8 cellular contexts compared by ENCODE assay signal in genomic region chr2:149330127-149331022, GRCh38. TPM values are rescaled to one million over a fixed set of nuclear protein-coding genes. Genes with fewer than 3 reads are reported as not detected.
DNase-seq lines count a peak whose midpoint lies in the region; ATAC-seq and TF ChIP-seq lines count a peak whose summit lies in the region.

Gene LYPD6 (plus strand): TSS chr2:149330587. CDS start chr2:149437709, 107,122 bp downstream.

- ATAC-seq in HG02798 (IDR thresholded peaks at IDR 0.05; ENCODE audit: poor library complexity, unreplicated experiment) (peak; percentile 93), Right ventricle myocardium superior (ENCODE audit: poor library complexity) (peak; percentile 100), GM18873 (IDR thresholded peaks at IDR 0.05; ENCODE audit: low FRiP score, unreplicated experiment) (no peak)
- peak; percentile 24 for ATAC-seq in activated CD8-positive, alpha-beta T cell treated with anti-CD3 and anti-CD28 coated beads for 36 hours

- peak; percentile 43 for DNase-seq in SIG-M5 treated with dmso at 0.1 percent for 504 hours (lab: John Stamatoyannopoulos, UW; ENCODE audit: unreplicated experiment)
- DNase-seq in SIG-M5 (lab: John Stamatoyannopoulos, UW) = no peak
- peak; percentile 42 for DNase-seq in NCI-H2029 treated with DMSO at 0.1 percent for 48 hours (lab: John Stamatoyannopoulos, UW)
- no peak for DNase-seq in activated CD8-positive, alpha-beta T cell treated with anti-CD3 and anti-CD28 coated beads for 36 hours
- peak; percentile 83 for DNase-seq in Right ventricle myocardium superior
- peak; percentile 6 for DNase-seq in non-pigmented ciliary epithelial cell (ENCODE audit: low read depth)

- no peaks in the 10 kb centered on the region for H3K4me1 Mint-ChIP-seq in activated CD8-positive, alpha-beta T cell treated with anti-CD3 and anti-CD28 coated beads for 36 hours (ENCODE audit: low read depth)

- H3K36me3 Mint-ChIP-seq in activated CD8-positive, alpha-beta T cell treated with anti-CD3 and anti-CD28 coated beads for 36 hours (ENCODE audit: low read depth) = no peaks in the 10 kb centered on the region

- peak within 1 kb of the TSS; percentile 20 for H3K4me3 Mint-ChIP-seq in activated CD8-positive, alpha-beta T cell treated with anti-CD3 and anti-CD28 coated beads for 36 hours

- POLR2A ChIA-PET in activated CD8-positive, alpha-beta T cell treated with anti-CD3 and anti-CD28 coated beads for 36 hours (lab: Charles Lee) = no interaction called here

- TF ChIP-seq CTCF in activated CD8-positive, alpha-beta T cell treated with anti-CD3 and anti-CD28 coated beads for 36 hours (IDR thresholded peaks at IDR 0.05) = no peak

- intact Hi-C loops in activated CD8-positive, alpha-beta T cell treated with anti-CD3 and anti-CD28 coated beads for 36 hours (cut with micrococcal nuclease) = no loop called here
- intact Hi-C loops in Right ventricle myocardium superior (cut with DNase I) = no loop called here

- H3K27me3 Mint-ChIP-seq in activated CD8-positive, alpha-beta T cell treated with anti-CD3 and anti-CD28 coated beads for 36 hours = peaks cover 48% of the 10 kb centered on the region

- no peaks in the 10 kb centered on the region for H3K9me3 Mint-ChIP-seq in activated CD8-positive, alpha-beta T cell treated with anti-CD3 and anti-CD28 coated beads for 36 hours

- CTCF ChIA-PET in activated CD8-positive, alpha-beta T cell treated with anti-CD3 and anti-CD28 coated beads for 36 hours (lab: Charles Lee) = interaction anchor here (0.7 kb wide), 1 partner anchor 231 kb away, joined by 3 read pairs; no protein-coding TSS in a partner anchor

- no peak within 1 kb of the TSS for H3K27ac Mint-ChIP-seq in activated CD8-positive, alpha-beta T cell treated with anti-CD3 and anti-CD28 coated beads for 36 hours

RNA-seq across cellular contexts. Expression of gene LYPD6, which starts in this region (rescaled TPM):
- not detected for total RNA-seq in activated CD8-positive, alpha-beta T cell treated with anti-CD3 and anti-CD28 coated beads for 36 hours
- total RNA-seq in Right ventricle myocardium superior = 0.13 TPM

Comparison
In these comparisons a context has a peak if more than half of its experiments do, and no peak if none do; other contexts are left out.
1. DNase-seq: peak in SIG-M5 treated with dmso at 0.1 percent for 504 hours (single experiment), NCI-H2029 treated with DMSO at 0.1 percent for 48 hours (single experiment) and non-pigmented ciliary epithelial cell (single experiment); none in SIG-M5 (single experiment) and activated CD8-positive, alpha-beta T cell treated with anti-CD3 and anti-CD28 coated beads for 36 hours (single experiment).
2. Peak in ATAC-seq in activated CD8-positive, alpha-beta T cell treated with anti-CD3 and anti-CD28 coated beads for 36 hours; RNA of the gene not detected or under 1 TPM.
3. Peak in DNase-seq and ATAC-seq in Right ventricle myocardium superior; RNA of the gene not detected or under 1 TPM.